Comparison of ENCODE assay signal across 11 cellular contexts in genomic region chr14:75281691-75282000, GRCh38. TPM values are rescaled to one million over a fixed set of nuclear protein-coding genes. Genes with fewer than 3 reads are reported as not detected.
DNase-seq lines count a peak whose midpoint lies in the region; ATAC-seq, FAIRE-seq and TF ChIP-seq lines count a peak whose summit lies in the region.
"Had no signal": no experiment of that assay in that cellular context is flagged by ENCODE, and none has a peak within 500 bp of the region (broad histone marks: within the 10 kb centered on the region; RNA-seq: fewer than 3 reads in every experiment).

No MANE protein-coding gene starts in this region.

- no peak for TF ChIP-seq POLR2A in sigmoid colon (IDR thresholded peaks at IDR 0.05)

- ATAC-seq in HG03108 (IDR thresholded peaks at IDR 0.05; ENCODE audit: unreplicated experiment): no peak

- TF ChIP-seq EP300 in sigmoid colon (IDR thresholded peaks at IDR 0.05): no peak

- H3K4me3 ChIP-seq in ascending aorta (peak overlapping the region; percentile 88 to 89), kidney (ENCODE audit: low read length in 2 of 2) (peak overlapping the region; percentile 59 to 81), sigmoid colon (peak overlapping the region in 3 of 4 donors; percentile 68 to 83 (median 69))

- intact Hi-C loops in ascending aorta (cut with DNase I): no loop called here
- intact Hi-C loops in kidney (cut with DNase I): no loop called here
- intact Hi-C loops in sigmoid colon (cut with DNase I): no loop called here

- peak overlapping the region in 1 of 2 donors; percentile 94 for H3K9ac ChIP-seq in kidney (ENCODE audit: low read length in 2 of 2)

- H3K27me3 ChIP-seq in ascending aorta: no peaks in the 10 kb centered on the region
- H3K27me3 ChIP-seq in sigmoid colon: no peaks in the 10 kb centered on the region

- no peak for TF ChIP-seq CTCF in ascending aorta (IDR thresholded peaks at IDR 0.05)
- no peak for TF ChIP-seq CTCF in kidney (IDR thresholded peaks at IDR 0.05; ENCODE audit: borderline replicate concordance, extremely low read depth, insufficient read depth)
- TF ChIP-seq CTCF in sigmoid colon (IDR thresholded peaks at IDR 0.05): no peak

- H3K4me1 ChIP-seq in ascending aorta (peaks cover 7 to 8% of the 10 kb centered on the region in 2 donors), kidney (ENCODE audit: control insufficient read depth in 1 of 2, insufficient read depth in 1 of 2, low read depth in 1 of 2, low read length in 2 of 2) (peaks cover 10 to 12% of the 10 kb centered on the region in 2 donors), sigmoid colon (peaks cover 0 to 30% (median 24%) of the 10 kb centered on the region in 4 donors)

- WGBS in sigmoid colon, 2 donors: 90 to 97% methylated on average over 1 of the region's 1 CpG

- DNase-seq in GM04504 (ENCODE audit: low read depth) (peak; percentile 4), ascending aorta (ENCODE audit: low spot score in 2 of 2) (no peak), kidney (no peak), sigmoid colon (no peak), RKO (ENCODE audit: low spot score) (no peak), epidermal melanocyte (ENCODE audit: insufficient read length, low spot score) (no peak)
- no peak for DNase-seq in stimulated activated CD4-positive, alpha-beta T cell treated with anti-CD3 and anti-CD28 coated beads, Interleukin-4, amount 100 ng/mL, for 4 hours
- DNase-seq: Kasumi-1, NCI-H510A, retina had no signal

- H3K27ac ChIP-seq in ascending aorta: peak overlapping the region; percentile 32 to 95
- no peak overlapping the region for H3K27ac ChIP-seq in kidney (ENCODE audit: low read depth in 2 of 2, low read length in 2 of 2)
- peak overlapping the region; percentile 99 to 100 (median 100) for H3K27ac ChIP-seq in sigmoid colon

- H3K9me3 ChIP-seq in ascending aorta (no peaks in the 10 kb centered on the region), kidney (ENCODE audit: control insufficient read depth in 1 of 2, low read length in 2 of 2) (no peaks in the 10 kb centered on the region), sigmoid colon (no peaks in the 10 kb centered on the region)

- H3K36me3 ChIP-seq in ascending aorta (peaks cover 26 to 33% of the 10 kb centered on the region in 2 donors), kidney (ENCODE audit: control insufficient read depth in 1 of 2, insufficient read depth in 2 of 2, low read length in 2 of 2) (peaks cover 7 to 24% of the 10 kb centered on the region in 2 donors), sigmoid colon (peaks cover 0 to 20% (median 8%) of the 10 kb centered on the region in 4 donors)

- no peak for FAIRE-seq in kidney (lab: Jason Lieb, UNC)

RNA-seq across cellular contexts. Expression of gene FOS, which starts 3.0 kb away (rescaled TPM):
- total RNA-seq in ascending aorta: 4,268 TPM
- 116 TPM for total RNA-seq in kidney
- polyA plus RNA-seq in kidney (ENCODE audit: insufficient read depth, low read depth, low replicate concordance): 193 TPM
- total RNA-seq in sigmoid colon: 1,000 to 10,000 TPM in 1 of 4 donors, 100 to 1,000 TPM in 3; 172 to 1,048 (median 650) TPM
- 100 to 1,000 TPM; 108 to 374 (median 306) TPM for polyA plus RNA-seq in sigmoid colon

Comparison
In these comparisons a context has a peak if more than half of its experiments do, and no peak if none do; other contexts are left out.
1. H3K27ac ChIP-seq: peak in ascending aorta (2 of 2) and sigmoid colon (4 of 4); none in kidney (0 of 2).
2. Peak in every context shown above with its lines, with median percentiles within 50 percentile points of each other: H3K4me3 ChIP-seq.